Comparison of ENCODE assay signal across 9 cellular contexts in the genomic region with DNA sequence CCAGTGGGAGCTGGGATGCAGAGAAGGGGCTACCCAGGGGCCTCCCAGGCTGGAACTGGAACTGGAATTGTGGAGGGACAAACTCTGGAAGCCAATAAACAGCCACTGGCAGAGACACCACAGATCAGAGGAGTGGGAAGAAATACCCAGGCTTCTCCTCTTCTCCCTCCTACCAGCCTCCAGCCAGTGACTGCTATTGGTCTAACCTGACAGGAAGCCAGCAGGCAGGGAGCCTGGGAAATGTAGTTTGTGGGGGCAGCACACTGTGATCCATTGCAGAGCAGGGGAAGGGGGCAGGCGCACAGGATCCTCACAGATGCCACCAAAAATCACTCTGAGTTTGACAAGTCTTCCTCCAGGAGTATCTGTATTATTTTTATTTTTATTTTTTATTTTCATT. TPM values are rescaled to one million over a fixed set of nuclear protein-coding genes. Genes with fewer than 3 reads are reported as not detected.
DNase-seq lines count a peak whose midpoint lies in the region; ATAC-seq and TF ChIP-seq lines count a peak whose summit lies in the region.
"Had no signal": no experiment of that assay in that cellular context is flagged by ENCODE, and none has a peak within 500 bp of the region (broad histone marks: within the 10 kb centered on the region; RNA-seq: fewer than 3 reads in every experiment).

No MANE protein-coding gene starts in this region.

- H3K36me3 ChIP-seq in breast epithelium (no peaks in the 10 kb centered on the region), thyroid gland (no peaks in the 10 kb centered on the region)

- H3K27ac Mint-ChIP-seq in activated T-cell treated with anti-CD3 and anti-CD28 coated beads, Interleukin-2, amount 50 U/mL, for 24 hours = no peak overlapping the region
- H3K27ac Mint-ChIP-seq: activated naive CD8-positive, alpha-beta T cell had no signal

- TF ChIP-seq POLR2A in breast epithelium (IDR thresholded peaks at IDR 0.05) (no peak), thyroid gland (IDR thresholded peaks at IDR 0.05) (no peak)

- intact Hi-C loops in breast epithelium (cut with DNase I; ENCODE audit: low total_unique reads) (no loop called here), thyroid gland (cut with DNase I) (no loop called here)

- H3K4me1 Mint-ChIP-seq in activated T-cell treated with anti-CD3 and anti-CD28 coated beads, Interleukin-2, amount 50 U/mL, for 24 hours (ENCODE audit: low read depth) = peaks cover 2% of the 10 kb centered on the region

- peaks cover 40% of the 10 kb centered on the region for H3K27me3 Mint-ChIP-seq in activated T-cell treated with anti-CD3 and anti-CD28 coated beads, Interleukin-2, amount 50 U/mL, for 24 hours

- 50 to 80% methylated on average over 1 of the region's 1 CpG for WGBS in thyroid gland, 2 donors

- H3K4me1 ChIP-seq in breast epithelium (no peaks in the 10 kb centered on the region), thyroid gland (peaks cover 52 to 74% of the 10 kb centered on the region in 2 donors)

- DNase-seq in T47D (ENCODE audit: low read depth in 1 of 2, low spot score in 1 of 2) (peak; percentile 75 to 79), breast epithelium (ENCODE audit: low spot score in 2 of 2) (no peak), NCI-H2171 treated with DMSO at 0.1 percent for 48 hours (lab: John Stamatoyannopoulos, UW) (peak; percentile 68), cardiac fibroblast (ENCODE audit: low read depth in 2 of 2) (peak; percentile 23 to 28), thyroid gland (peak; percentile 51 to 62), putamen (ENCODE audit: low spot score) (no peak)
- no peak for DNase-seq in activated T-cell treated with anti-CD3 and anti-CD28 coated beads, Interleukin-2, amount 50 U/mL, for 24 hours

- in situ Hi-C loops in T47D (cut with HindIII; ENCODE audit: low pct_unique_long_range_greater_than_20kb, low sequenced_read_pairs) = no loop called here

- ATAC-seq in GM21423 (IDR thresholded peaks at IDR 0.05; ENCODE audit: unreplicated experiment) = no peak

- H3K27me3 ChIP-seq in breast epithelium (peaks cover 0 to 21% of the 10 kb centered on the region in 2 donors), thyroid gland (no peaks in the 10 kb centered on the region)

- H3K9me3 ChIP-seq in breast epithelium = no peaks in the 10 kb centered on the region
- H3K9me3 ChIP-seq in thyroid gland = no peaks in the 10 kb centered on the region

- TF ChIP-seq CTCF in breast epithelium (IDR thresholded peaks at IDR 0.05) = no peak
- TF ChIP-seq CTCF in cardiac fibroblast (IDR thresholded peaks at IDR 0.05; ENCODE audit: low read depth, low read length) = no peak
- no peak for TF ChIP-seq CTCF in thyroid gland (IDR thresholded peaks at IDR 0.05)

- H3K4me3 ChIP-seq in breast epithelium = no peak overlapping the region
- H3K4me3 ChIP-seq in cardiac fibroblast (replicated peaks in 1 of 2; ENCODE audit: low read depth in 2 of 2, low read length in 2 of 2) = no peak overlapping the region
- H3K4me3 ChIP-seq in thyroid gland (replicated peaks in 1 of 3) = no peak overlapping the region

- H3K27ac ChIP-seq in breast epithelium = no peak overlapping the region
- peak overlapping the region in 2 of 3 donors; percentile 46 to 85 for H3K27ac ChIP-seq in thyroid gland

- H3K9me3 Mint-ChIP-seq in activated T-cell treated with anti-CD3 and anti-CD28 coated beads, Interleukin-2, amount 50 U/mL, for 24 hours = no peaks in the 10 kb centered on the region

- no peaks in the 10 kb centered on the region for H3K36me3 Mint-ChIP-seq in activated T-cell treated with anti-CD3 and anti-CD28 coated beads, Interleukin-2, amount 50 U/mL, for 24 hours (ENCODE audit: low read depth)
- H3K36me3 Mint-ChIP-seq: activated naive CD8-positive, alpha-beta T cell had no signal

- H3K4me3 Mint-ChIP-seq in activated T-cell treated with anti-CD3 and anti-CD28 coated beads, Interleukin-2, amount 50 U/mL, for 24 hours = no peak overlapping the region
- H3K4me3 Mint-ChIP-seq: activated naive CD8-positive, alpha-beta T cell had no signal

RNA-seq across cellular contexts. Expression of gene MLN, which starts 12.1 kb away (rescaled TPM):
- total RNA-seq in breast epithelium (not detected), thyroid gland (not detected)

RNA-seq across cellular contexts. Expression of gene LEMD2, which starts 26.9 kb away (rescaled TPM):
- total RNA-seq in breast epithelium (10 to 100 TPM; 42.2 to 69.1 (median 59.0) TPM), thyroid gland (10 to 100 TPM; 50.0 to 76.6 (median 64.6) TPM)

Comparison
In these comparisons a context has a peak if more than half of its experiments do, and no peak if none do; other contexts are left out.
1. DNase-seq: peak in T47D (2 of 2), NCI-H2171 treated with DMSO at 0.1 percent for 48 hours (single experiment), cardiac fibroblast (2 of 2) and thyroid gland (2 of 2); none in breast epithelium (0 of 2), putamen (single experiment) and activated T-cell treated with anti-CD3 and anti-CD28 coated beads, Interleukin-2, amount 50 U/mL, for 24 hours (single experiment).
2. H3K27ac ChIP-seq: peak in thyroid gland (2 of 3); none in breast epithelium (0 of 2).